Comparison of ENCODE assay signal across 21 cellular contexts in the genomic region with DNA sequence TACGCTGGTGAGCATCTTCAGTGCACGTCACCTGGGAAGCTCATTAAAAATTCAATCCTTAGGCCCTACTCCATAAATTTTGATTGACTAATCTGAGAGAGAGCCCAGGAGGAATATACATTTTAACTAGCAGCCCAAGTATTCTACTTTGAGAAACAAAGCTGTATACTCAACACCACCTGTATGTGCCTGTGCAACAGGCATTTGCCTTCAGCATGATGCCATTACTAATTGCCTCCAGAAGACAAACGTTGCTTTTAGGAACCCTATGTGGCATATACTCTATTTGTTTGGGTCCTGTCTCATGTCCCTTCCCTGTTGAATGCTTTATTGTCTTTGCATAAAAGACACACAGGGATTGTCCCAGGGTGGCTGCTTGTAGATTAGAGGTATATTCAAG. TPM values are rescaled to one million over a fixed set of nuclear protein-coding genes. Genes with fewer than 3 reads are reported as not detected.
DNase-seq lines count a peak whose midpoint lies in the region; ATAC-seq and TF ChIP-seq lines count a peak whose summit lies in the region.
"Had no signal": no experiment of that assay in that cellular context is flagged by ENCODE, and none has a peak within 500 bp of the region (broad histone marks: within the 10 kb centered on the region; RNA-seq: fewer than 3 reads in every experiment).

No MANE protein-coding gene starts in this region.

- no peaks in the 10 kb centered on the region for H3K9me3 ChIP-seq in CD4-positive, alpha-beta T cell (ENCODE audit: control insufficient read depth, low read length)
- H3K9me3 ChIP-seq in CD8-positive, alpha-beta memory T cell (ENCODE audit: low read length) = no peaks in the 10 kb centered on the region
- H3K9me3 ChIP-seq in Karpas-422 (ENCODE audit: low read length) (no peaks in the 10 kb centered on the region), endodermal cell (ENCODE audit: control insufficient read depth, low read length) (no peaks in the 10 kb centered on the region)

- peak overlapping the region; percentile 21 for H3K27ac Mint-ChIP-seq in CD4-positive, alpha-beta T cell
- peak overlapping the region in 5 of 8 donors; percentile 14 to 81 (median 48) for H3K27ac Mint-ChIP-seq in CD8-positive, alpha-beta memory T cell
- H3K27ac Mint-ChIP-seq in endodermal cell = no peak overlapping the region
- H3K27ac Mint-ChIP-seq in osteocyte (ENCODE audit: unreplicated experiment) = no peak overlapping the region
- H3K27ac Mint-ChIP-seq: B cell had no signal

- H4K20me1 ChIP-seq in Karpas-422 (ENCODE audit: insufficient read depth, low read depth, low read length) = no peaks in the 10 kb centered on the region

- peaks cover 62% of the 10 kb centered on the region for H3K4me1 Mint-ChIP-seq in CD4-positive, alpha-beta T cell (ENCODE audit: low read depth)
- peaks cover 51 to 75% (median 71%) of the 10 kb centered on the region in 3 donors for H3K4me1 Mint-ChIP-seq in CD8-positive, alpha-beta memory T cell
- H3K4me1 Mint-ChIP-seq in endodermal cell (peaks cover 8% of the 10 kb centered on the region), osteocyte (ENCODE audit: unreplicated experiment) (peaks cover 10% of the 10 kb centered on the region)

- CTCF ChIA-PET in CD4-positive, alpha-beta T cell (lab: Charles Lee) = no interaction called here
- CTCF ChIA-PET in CD8-positive, alpha-beta memory T cell (lab: Charles Lee) = no interaction called here

- H3K36me3 ChIP-seq in CD8-positive, alpha-beta memory T cell (ENCODE audit: insufficient read depth, low read length) = peaks cover 24% of the 10 kb centered on the region
- peaks cover 38% of the 10 kb centered on the region for H3K36me3 ChIP-seq in Karpas-422 (ENCODE audit: insufficient read depth, low read length)
- H3K36me3 ChIP-seq in endodermal cell (ENCODE audit: control insufficient read depth, insufficient read depth, low read length) = peaks cover 51% of the 10 kb centered on the region

- no peak overlapping the region for H3K9ac ChIP-seq in Karpas-422 (ENCODE audit: low read length)
- no peak overlapping the region for H3K9ac ChIP-seq in endodermal cell (ENCODE audit: extremely low read depth, low read length, poor library complexity, severe bottlenecking)
- H3K9ac ChIP-seq: BLaER1 treated with 17β-estradiol and CSF1 and Interleukin-3, amounts not matched to agents 10 nM and 100 nM had no signal

- H3K9me3 Mint-ChIP-seq in CD4-positive, alpha-beta T cell = no peaks in the 10 kb centered on the region
- no peaks in the 10 kb centered on the region for H3K9me3 Mint-ChIP-seq in CD8-positive, alpha-beta memory T cell
- H3K9me3 Mint-ChIP-seq in endodermal cell (no peaks in the 10 kb centered on the region), osteocyte (ENCODE audit: unreplicated experiment) (no peaks in the 10 kb centered on the region)

- intact Hi-C loops in CD4-positive, alpha-beta T cell (cut with DNase I, micrococcal nuclease) = no loop called here

- no peak overlapping the region for H3K4me3 ChIP-seq in CD8-positive, alpha-beta memory T cell (ENCODE audit: low read length)
- H3K4me3 ChIP-seq in Karpas-422 (ENCODE audit: low read length) = no peak overlapping the region
- no peak overlapping the region for H3K4me3 ChIP-seq in endodermal cell (ENCODE audit: low read length)
- H3K4me3 ChIP-seq: BLaER1 treated with 17β-estradiol and CSF1 and Interleukin-3, amounts not matched to agents 10 nM and 100 nM; GM12878 had no signal

- ATAC-seq in CD4-positive, alpha-beta T cell (ENCODE audit: poor library complexity) = no peak
- no peak for ATAC-seq in HG02571 (IDR thresholded peaks at IDR 0.05; ENCODE audit: unreplicated experiment)
- ATAC-seq in GM19467 (IDR thresholded peaks at IDR 0.05; ENCODE audit: unreplicated experiment) = no peak
- ATAC-seq: GM12878, HCT116, HepG2 had no signal

- DNase-seq in CD4-positive, alpha-beta T cell = no peak
- no peak for DNase-seq in CD8-positive, alpha-beta memory T cell
- DNase-seq in Karpas-422 = no peak
- DNase-seq in endodermal cell = no peak
- no peak for DNase-seq in osteocyte (ENCODE audit: extremely low spot score, unreplicated experiment)
- DNase-seq in NCI-H345 (lab: John Stamatoyannopoulos, UW) = no peak
- DNase-seq: COR-L47, DMS 273 treated with DMSO at 0.1 percent for 48 hours, DMS53, DND-41, EL, GOT3, H7, KG1 had no signal

- H3K9me2 ChIP-seq in Karpas-422 (replicated peaks; ENCODE audit: insufficient read depth, low read length) = no peaks in the 10 kb centered on the region

- POLR2A ChIA-PET in CD4-positive, alpha-beta T cell (lab: Charles Lee) = interaction anchor here (0.9 kb wide), 1 partner anchor 23 kb away, joined by 3 read pairs; no protein-coding TSS in a partner anchor
- POLR2A ChIA-PET in CD8-positive, alpha-beta memory T cell (lab: Charles Lee) = no interaction called here

- no peaks in the 10 kb centered on the region for H3K27me3 Mint-ChIP-seq in CD4-positive, alpha-beta T cell
- H3K27me3 Mint-ChIP-seq in CD8-positive, alpha-beta memory T cell = no peaks in the 10 kb centered on the region
- no peaks in the 10 kb centered on the region for H3K27me3 Mint-ChIP-seq in endodermal cell (ENCODE audit: insufficient read depth)
- no peaks in the 10 kb centered on the region for H3K27me3 Mint-ChIP-seq in osteocyte (ENCODE audit: unreplicated experiment)
- H3K27me3 Mint-ChIP-seq: B cell had no signal

- peaks cover 57% of the 10 kb centered on the region for H3K79me2 ChIP-seq in Karpas-422 (ENCODE audit: low read length)

- WGBS in endodermal cell (ENCODE audit: insufficient coverage in 1 of 2, insufficient read length in 1 of 2), 2 experiments = 88 to 95% methylated on average over 3 of the region's 3 CpGs

- peak overlapping the region; percentile 28 for H3K4me2 ChIP-seq in Karpas-422 (ENCODE audit: low read depth, low read length, poor library complexity, severe bottlenecking)
- H3K4me2 ChIP-seq: BLaER1 treated with 17β-estradiol and CSF1 and Interleukin-3, amounts not matched to agents 10 nM and 100 nM had no signal

- H3K27ac ChIP-seq in CD4-positive, alpha-beta T cell (ENCODE audit: low read depth, low read length) = no peak overlapping the region
- no peak overlapping the region for H3K27ac ChIP-seq in CD8-positive, alpha-beta memory T cell (ENCODE audit: low read depth, low read length)
- H3K27ac ChIP-seq in Karpas-422 (ENCODE audit: low read length) (peak overlapping the region; percentile 54), endodermal cell (ENCODE audit: low read depth, low read length) (peak overlapping the region; percentile 0)
- H3K27ac ChIP-seq: BLaER1 treated with 17β-estradiol and CSF1 and Interleukin-3, amounts not matched to agents 10 nM and 100 nM had no signal

- H3K27me3 ChIP-seq in CD4-positive, alpha-beta T cell (ENCODE audit: control insufficient read depth, insufficient read depth, low read length) = no peaks in the 10 kb centered on the region
- H3K27me3 ChIP-seq in CD8-positive, alpha-beta memory T cell (ENCODE audit: insufficient read depth, low read length, poor library complexity, severe bottlenecking) = no peaks in the 10 kb centered on the region
- no peaks in the 10 kb centered on the region for H3K27me3 ChIP-seq in Karpas-422 (ENCODE audit: low read length)
- H3K27me3 ChIP-seq in endodermal cell (ENCODE audit: control insufficient read depth, insufficient read depth, low read length, poor library complexity, severe bottlenecking) = no peaks in the 10 kb centered on the region
- H3K27me3 ChIP-seq: BLaER1 treated with 17β-estradiol and CSF1 and Interleukin-3, amounts not matched to agents 10 nM and 100 nM had no signal

- peaks cover 80% of the 10 kb centered on the region for H3K36me3 Mint-ChIP-seq in CD4-positive, alpha-beta T cell (ENCODE audit: low read depth)
- peaks cover 11 to 76% (median 24%) of the 10 kb centered on the region in 3 donors for H3K36me3 Mint-ChIP-seq in CD8-positive, alpha-beta memory T cell
- H3K36me3 Mint-ChIP-seq in endodermal cell (ENCODE audit: low read depth) = peaks cover 26% of the 10 kb centered on the region
- H3K36me3 Mint-ChIP-seq in osteocyte (ENCODE audit: unreplicated experiment) = peaks cover 18% of the 10 kb centered on the region

- H3K4me3 Mint-ChIP-seq in CD4-positive, alpha-beta T cell = no peak overlapping the region
- no peak overlapping the region for H3K4me3 Mint-ChIP-seq in CD8-positive, alpha-beta memory T cell
- H3K4me3 Mint-ChIP-seq in endodermal cell = no peak overlapping the region
- no peak overlapping the region for H3K4me3 Mint-ChIP-seq in osteocyte (ENCODE audit: unreplicated experiment)
- H3K4me3 Mint-ChIP-seq: B cell had no signal

- no peak overlapping the region for H2AFZ ChIP-seq in Karpas-422 (ENCODE audit: low read length)

- peaks cover 36% of the 10 kb centered on the region for H3K4me1 ChIP-seq in CD8-positive, alpha-beta memory T cell (ENCODE audit: insufficient read depth, low read length)
- H3K4me1 ChIP-seq in Karpas-422 (ENCODE audit: low read length) = peaks cover 43% of the 10 kb centered on the region
- no peaks in the 10 kb centered on the region for H3K4me1 ChIP-seq in endodermal cell (ENCODE audit: control insufficient read depth, insufficient read depth, low read length)

- TF ChIP-seq CTCF in CD4-positive, alpha-beta T cell (IDR thresholded peaks at IDR 0.05) = no peak
- no peak for TF ChIP-seq CTCF in endodermal cell (conservative IDR thresholded peaks at IDR 0.05)
- TF ChIP-seq CTCF in osteocyte (IDR thresholded peaks at IDR 0.05) = no peak

RNA-seq across cellular contexts. Expression of a gene that starts 7.7 kb away (rescaled TPM):
- 10 to 100 TPM; 25.6 to 26.6 TPM for total RNA-seq in CD4-positive, alpha-beta T cell
- 10 to 100 TPM; 11.9 to 13.7 TPM for total RNA-seq in CD8-positive, alpha-beta memory T cell
- polyA plus RNA-seq in CD8-positive, alpha-beta memory T cell = 24.0 TPM
- total RNA-seq in Karpas-422 (2014; rRNA removed; shearing (Covaris generic); ENCODE audit: low replicate concordance) = 11.1 and 11.4 TPM in 2 replicates
- total RNA-seq in endodermal cell (1 to 10 TPM in 1 of 2 donors, not detected in 1; 6.7 TPM), osteocyte (6.2 and 6.6 TPM in 2 replicates)
- 9.3 TPM for polyA plus RNA-seq in endodermal cell (2013, experiment 1 of 2)
- 7.3 TPM for polyA plus RNA-seq in endodermal cell (2013, experiment 2 of 2)

RNA-seq across cellular contexts. Expression of a gene that starts 7.7 kb away (rescaled TPM):
- total RNA-seq in CD4-positive, alpha-beta T cell = 1 to 10 TPM; 1.6 to 4.2 TPM
- 1 to 10 TPM; 2.4 to 2.8 TPM for total RNA-seq in CD8-positive, alpha-beta memory T cell
- polyA plus RNA-seq in CD8-positive, alpha-beta memory T cell = 1.4 TPM
- total RNA-seq in Karpas-422 (2014; rRNA removed; shearing (Covaris generic); ENCODE audit: low replicate concordance) = 2.5 and 2.6 TPM in 2 replicates
- total RNA-seq in endodermal cell = 1 to 10 TPM in 1 of 2 donors, under 1 TPM in 1; 0.20 to 6.0 TPM
- polyA plus RNA-seq in endodermal cell (2013, experiment 1 of 2) = 2.0 TPM
- polyA plus RNA-seq in endodermal cell (2013, experiment 2 of 2) = 3.0 TPM
- total RNA-seq in osteocyte = 5.1 and 6.2 TPM in 2 replicates

Comparison
In these comparisons a context has a peak if more than half of its experiments do, and no peak if none do; other contexts are left out.
1. H3K27ac ChIP-seq: peak in Karpas-422 (single experiment) and endodermal cell (single experiment); none in CD4-positive, alpha-beta T cell (single experiment) and CD8-positive, alpha-beta memory T cell (single experiment).
2. H3K27ac Mint-ChIP-seq: peak in CD4-positive, alpha-beta T cell (single experiment) and CD8-positive, alpha-beta memory T cell (5 of 8); none in endodermal cell (single experiment) and osteocyte (single experiment).